ENCODE assay signal across 1 cellular context in the genomic region with DNA sequence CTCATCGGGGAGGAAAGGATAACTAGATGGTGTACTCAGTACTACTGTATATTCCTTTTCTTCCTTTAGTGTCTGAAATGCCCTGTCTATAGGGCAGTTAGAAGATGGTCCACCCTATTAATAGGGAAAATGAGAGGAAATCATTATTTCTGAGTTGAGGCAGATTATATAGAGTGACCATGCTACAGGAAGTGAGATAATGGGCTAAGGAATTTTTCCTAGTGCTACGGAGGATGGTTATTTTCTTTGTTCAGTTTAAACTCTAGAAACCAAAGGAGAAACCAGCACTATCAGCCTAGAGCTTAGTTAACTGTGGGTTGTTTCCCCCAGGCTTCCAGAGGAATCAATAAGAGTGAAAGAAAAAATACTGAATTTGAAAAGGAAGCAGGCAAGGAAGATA.
TF ChIP-seq lines count a peak whose summit lies in the region.

No MANE protein-coding gene starts in this region.

TF ChIP-seq in GM23338, 12 proteins besides CTCF, POLR2A, EP300 and RAD21:
- TF ChIP-seq CREB1 (CRISPR knock-in tag; IDR thresholded peaks at IDR 0.05; ENCODE audit: low read depth) = no peak
- TF ChIP-seq, protein P1, sequence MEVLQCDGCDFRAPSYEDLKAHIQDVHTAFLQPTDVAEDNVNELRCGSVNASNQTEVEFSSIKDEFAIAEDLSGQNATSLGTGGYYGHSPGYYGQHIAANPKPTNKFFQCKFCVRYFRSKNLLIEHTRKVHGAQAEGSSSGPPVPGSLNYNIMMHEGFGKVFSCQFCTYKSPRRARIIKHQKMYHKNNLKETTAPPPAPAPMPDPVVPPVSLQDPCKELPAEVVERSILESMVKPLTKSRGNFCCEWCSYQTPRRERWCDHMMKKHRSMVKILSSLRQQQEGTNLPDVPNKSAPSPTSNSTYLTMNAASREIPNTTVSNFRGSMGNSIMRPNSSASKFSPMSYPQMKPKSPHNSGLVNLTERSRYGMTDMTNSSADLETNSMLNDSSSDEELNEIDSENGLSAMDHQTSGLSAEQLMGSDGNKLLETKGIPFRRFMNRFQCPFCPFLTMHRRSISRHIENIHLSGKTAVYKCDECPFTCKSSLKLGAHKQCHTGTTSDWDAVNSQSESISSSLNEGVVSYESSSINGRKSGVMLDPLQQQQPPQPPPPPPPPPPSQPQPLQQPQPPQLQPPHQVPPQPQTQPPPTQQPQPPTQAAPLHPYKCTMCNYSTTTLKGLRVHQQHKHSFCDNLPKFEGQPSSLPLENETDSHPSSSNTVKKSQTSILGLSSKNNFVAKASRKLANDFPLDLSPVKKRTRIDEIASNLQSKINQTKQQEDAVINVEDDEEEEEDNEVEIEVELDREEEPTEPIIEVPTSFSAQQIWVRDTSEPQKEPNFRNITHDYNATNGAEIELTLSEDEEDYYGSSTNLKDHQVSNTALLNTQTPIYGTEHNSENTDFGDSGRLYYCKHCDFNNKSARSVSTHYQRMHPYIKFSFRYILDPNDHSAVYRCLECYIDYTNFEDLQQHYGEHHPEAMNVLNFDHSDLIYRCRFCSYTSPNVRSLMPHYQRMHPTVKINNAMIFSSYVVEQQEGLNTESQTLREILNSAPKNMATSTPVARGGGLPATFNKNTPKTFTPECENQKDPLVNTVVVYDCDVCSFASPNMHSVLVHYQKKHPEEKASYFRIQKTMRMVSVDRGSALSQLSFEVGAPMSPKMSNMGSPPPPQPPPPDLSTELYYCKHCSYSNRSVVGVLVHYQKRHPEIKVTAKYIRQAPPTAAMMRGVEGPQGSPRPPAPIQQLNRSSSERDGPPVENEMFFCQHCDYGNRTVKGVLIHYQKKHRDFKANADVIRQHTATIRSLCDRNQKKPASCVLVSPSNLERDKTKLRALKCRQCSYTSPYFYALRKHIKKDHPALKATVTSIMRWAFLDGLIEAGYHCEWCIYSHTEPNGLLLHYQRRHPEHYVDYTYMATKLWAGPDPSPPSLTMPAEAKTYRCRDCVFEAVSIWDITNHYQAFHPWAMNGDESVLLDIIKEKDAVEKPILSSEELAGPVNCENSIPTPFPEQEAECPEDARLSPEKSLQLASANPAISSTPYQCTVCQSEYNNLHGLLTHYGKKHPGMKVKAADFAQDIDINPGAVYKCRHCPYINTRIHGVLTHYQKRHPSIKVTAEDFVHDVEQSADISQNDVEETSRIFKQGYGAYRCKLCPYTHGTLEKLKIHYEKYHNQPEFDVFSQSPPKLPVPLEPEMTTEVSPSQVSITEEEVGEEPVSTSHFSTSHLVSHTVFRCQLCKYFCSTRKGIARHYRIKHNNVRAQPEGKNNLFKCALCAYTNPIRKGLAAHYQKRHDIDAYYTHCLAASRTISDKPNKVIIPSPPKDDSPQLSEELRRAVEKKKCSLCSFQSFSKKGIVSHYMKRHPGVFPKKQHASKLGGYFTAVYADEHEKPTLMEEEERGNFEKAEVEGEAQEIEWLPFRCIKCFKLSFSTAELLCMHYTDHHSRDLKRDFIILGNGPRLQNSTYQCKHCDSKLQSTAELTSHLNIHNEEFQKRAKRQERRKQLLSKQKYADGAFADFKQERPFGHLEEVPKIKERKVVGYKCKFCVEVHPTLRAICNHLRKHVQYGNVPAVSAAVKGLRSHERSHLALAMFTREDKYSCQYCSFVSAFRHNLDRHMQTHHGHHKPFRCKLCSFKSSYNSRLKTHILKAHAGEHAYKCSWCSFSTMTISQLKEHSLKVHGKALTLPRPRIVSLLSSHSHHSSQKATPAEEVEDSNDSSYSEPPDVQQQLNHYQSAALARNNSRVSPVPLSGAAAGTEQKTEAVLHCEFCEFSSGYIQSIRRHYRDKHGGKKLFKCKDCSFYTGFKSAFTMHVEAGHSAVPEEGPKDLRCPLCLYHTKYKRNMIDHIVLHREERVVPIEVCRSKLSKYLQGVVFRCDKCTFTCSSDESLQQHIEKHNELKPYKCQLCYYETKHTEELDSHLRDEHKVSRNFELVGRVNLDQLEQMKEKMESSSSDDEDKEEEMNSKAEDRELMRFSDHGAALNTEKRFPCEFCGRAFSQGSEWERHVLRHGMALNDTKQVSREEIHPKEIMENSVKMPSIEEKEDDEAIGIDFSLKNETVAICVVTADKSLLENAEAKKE (CRISPR knock-in tag; IDR thresholded peaks at IDR 0.05) = no peak
- TF ChIP-seq NANOG (IDR thresholded peaks at IDR 0.05; ENCODE audit: borderline replicate concordance) = no peak
- TF ChIP-seq, protein P2, sequence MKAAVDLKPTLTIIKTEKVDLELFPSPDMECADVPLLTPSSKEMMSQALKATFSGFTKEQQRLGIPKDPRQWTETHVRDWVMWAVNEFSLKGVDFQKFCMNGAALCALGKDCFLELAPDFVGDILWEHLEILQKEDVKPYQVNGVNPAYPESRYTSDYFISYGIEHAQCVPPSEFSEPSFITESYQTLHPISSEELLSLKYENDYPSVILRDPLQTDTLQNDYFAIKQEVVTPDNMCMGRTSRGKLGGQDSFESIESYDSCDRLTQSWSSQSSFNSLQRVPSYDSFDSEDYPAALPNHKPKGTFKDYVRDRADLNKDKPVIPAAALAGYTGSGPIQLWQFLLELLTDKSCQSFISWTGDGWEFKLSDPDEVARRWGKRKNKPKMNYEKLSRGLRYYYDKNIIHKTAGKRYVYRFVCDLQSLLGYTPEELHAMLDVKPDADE (IDR thresholded peaks at IDR 0.05) = no peak
- no peak for TF ChIP-seq EZH2 (IDR thresholded peaks at IDR 0.05; ENCODE audit: low read depth, unreplicated experiment)
- TF ChIP-seq JUNB (IDR thresholded peaks at IDR 0.05; ENCODE audit: unreplicated experiment) = no peak
- TF ChIP-seq, protein P3, sequence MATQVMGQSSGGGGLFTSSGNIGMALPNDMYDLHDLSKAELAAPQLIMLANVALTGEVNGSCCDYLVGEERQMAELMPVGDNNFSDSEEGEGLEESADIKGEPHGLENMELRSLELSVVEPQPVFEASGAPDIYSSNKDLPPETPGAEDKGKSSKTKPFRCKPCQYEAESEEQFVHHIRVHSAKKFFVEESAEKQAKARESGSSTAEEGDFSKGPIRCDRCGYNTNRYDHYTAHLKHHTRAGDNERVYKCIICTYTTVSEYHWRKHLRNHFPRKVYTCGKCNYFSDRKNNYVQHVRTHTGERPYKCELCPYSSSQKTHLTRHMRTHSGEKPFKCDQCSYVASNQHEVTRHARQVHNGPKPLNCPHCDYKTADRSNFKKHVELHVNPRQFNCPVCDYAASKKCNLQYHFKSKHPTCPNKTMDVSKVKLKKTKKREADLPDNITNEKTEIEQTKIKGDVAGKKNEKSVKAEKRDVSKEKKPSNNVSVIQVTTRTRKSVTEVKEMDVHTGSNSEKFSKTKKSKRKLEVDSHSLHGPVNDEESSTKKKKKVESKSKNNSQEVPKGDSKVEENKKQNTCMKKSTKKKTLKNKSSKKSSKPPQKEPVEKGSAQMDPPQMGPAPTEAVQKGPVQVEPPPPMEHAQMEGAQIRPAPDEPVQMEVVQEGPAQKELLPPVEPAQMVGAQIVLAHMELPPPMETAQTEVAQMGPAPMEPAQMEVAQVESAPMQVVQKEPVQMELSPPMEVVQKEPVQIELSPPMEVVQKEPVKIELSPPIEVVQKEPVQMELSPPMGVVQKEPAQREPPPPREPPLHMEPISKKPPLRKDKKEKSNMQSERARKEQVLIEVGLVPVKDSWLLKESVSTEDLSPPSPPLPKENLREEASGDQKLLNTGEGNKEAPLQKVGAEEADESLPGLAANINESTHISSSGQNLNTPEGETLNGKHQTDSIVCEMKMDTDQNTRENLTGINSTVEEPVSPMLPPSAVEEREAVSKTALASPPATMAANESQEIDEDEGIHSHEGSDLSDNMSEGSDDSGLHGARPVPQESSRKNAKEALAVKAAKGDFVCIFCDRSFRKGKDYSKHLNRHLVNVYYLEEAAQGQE (IDR thresholded peaks at IDR 0.05; ENCODE audit: unreplicated experiment) = no peak
- no peak for TF ChIP-seq STAT1 (IDR thresholded peaks at IDR 0.05; ENCODE audit: unreplicated experiment)
- no peak for TF ChIP-seq ZNF114 (CRISPR knock-in tag; IDR thresholded peaks at IDR 0.05)
- TF ChIP-seq ZNF331 (CRISPR knock-in tag; IDR thresholded peaks at IDR 0.05; ENCODE audit: low read depth) = no peak
- no peak for TF ChIP-seq EZH2phosphoT487 (IDR thresholded peaks at IDR 0.05; ENCODE audit: unreplicated experiment)
- TF ChIP-seq POLR2AphosphoS5 (IDR thresholded peaks at IDR 0.05; ENCODE audit: low read depth) = no peak
